Comparison of ENCODE assay signal across 15 cellular contexts in the genomic region with DNA sequence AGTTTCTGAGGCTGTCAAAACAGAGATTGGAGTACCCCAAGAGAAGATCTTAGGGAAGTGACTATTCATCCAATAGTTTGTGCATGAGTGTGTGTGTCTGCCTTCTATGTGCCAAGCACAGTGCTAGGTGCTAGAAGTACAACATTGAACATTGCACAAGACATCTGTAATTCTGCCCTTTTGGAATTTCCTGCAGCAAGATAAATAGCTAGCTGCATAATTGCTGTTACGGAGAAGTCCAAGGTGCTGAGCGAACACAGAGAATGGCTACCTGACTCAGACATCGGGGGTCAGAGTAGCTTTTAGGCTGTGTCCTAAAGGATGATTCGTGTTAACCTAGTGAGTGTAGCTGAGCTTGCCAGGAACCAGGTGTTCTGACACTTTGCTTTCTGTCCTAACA. TPM values are rescaled to one million over a fixed set of nuclear protein-coding genes. Genes with fewer than 3 reads are reported as not detected.
DNase-seq lines count a peak whose midpoint lies in the region; TF ChIP-seq lines count a peak whose summit lies in the region.
"Had no signal": no experiment of that assay in that cellular context is flagged by ENCODE, and none has a peak within 500 bp of the region (broad histone marks: within the 10 kb centered on the region; RNA-seq: fewer than 3 reads in every experiment).

No MANE protein-coding gene starts in this region.

- no peak overlapping the region for H3K27ac ChIP-seq in mammary epithelial cell (ENCODE audit: insufficient read depth, low read depth, low read length)
- H3K27ac ChIP-seq: PC-9, SK-N-MC had no signal

- dilution Hi-C loops in mammary epithelial cell (cut with HindIII; ENCODE audit: low sequenced_read_pairs), result no loop called here

- CTCF ChIA-PET in mammary epithelial cell (lab: Charles Lee; ENCODE audit: low non-redundant PET), result no interaction called here

- H3K4me3 ChIP-seq in mammary epithelial cell (replicated peaks in 1 of 3; ENCODE audit: insufficient read depth in 1 of 3, low read depth in 2 of 3, low read length in 3 of 3), result no peak overlapping the region
- H3K4me3 ChIP-seq: PC-9, SK-N-MC had no signal

- no peak overlapping the region for H3K4me2 ChIP-seq in mammary epithelial cell (ENCODE audit: insufficient read depth, low read depth, low read length)
- H3K4me2 ChIP-seq: PC-9 had no signal

- peak overlapping the region; percentile 1 for H3K27ac Mint-ChIP-seq in osteocyte (ENCODE audit: unreplicated experiment)
- H3K27ac Mint-ChIP-seq in type B pancreatic cell, result no peak overlapping the region

- WGBS in mammary epithelial cell (ENCODE audit: low coverage, missing lambda C conversion rate), result 67% methylated on average over 4 of the region's 4 CpGs

- H3K27me3 ChIP-seq in mammary epithelial cell (ENCODE audit: insufficient read depth, low read length), result no peaks in the 10 kb centered on the region

- no peak overlapping the region for H2AFZ ChIP-seq in mammary epithelial cell (ENCODE audit: low read depth, low read length)
- H2AFZ ChIP-seq: PC-9 had no signal

- peaks cover 64% of the 10 kb centered on the region for H3K36me3 Mint-ChIP-seq in osteocyte (ENCODE audit: unreplicated experiment)
- peaks cover 3% of the 10 kb centered on the region for H3K36me3 Mint-ChIP-seq in type B pancreatic cell

- no peaks in the 10 kb centered on the region for H3K27me3 Mint-ChIP-seq in osteocyte (ENCODE audit: unreplicated experiment)
- peaks cover 27% of the 10 kb centered on the region for H3K27me3 Mint-ChIP-seq in type B pancreatic cell

- H3K9me3 Mint-ChIP-seq in osteocyte (ENCODE audit: unreplicated experiment) (no peaks in the 10 kb centered on the region), type B pancreatic cell (no peaks in the 10 kb centered on the region)

- in situ Hi-C loops in mammary epithelial cell (cut with MboI; ENCODE audit: low sequenced_read_pairs in 2 of 2), result no loop called here

- H3K36me3 ChIP-seq in mammary epithelial cell (ENCODE audit: insufficient read depth, low read length), result no peaks in the 10 kb centered on the region

- H3K9me3 ChIP-seq in mammary epithelial cell (replicated peaks; ENCODE audit: insufficient read depth, low read length), result no peaks in the 10 kb centered on the region

- H3K4me1 ChIP-seq in mammary epithelial cell (ENCODE audit: insufficient read depth, low read length), result peaks cover 8% of the 10 kb centered on the region

- DNase-seq in NCI-H226 (peak; percentile 45), mammary epithelial cell (peak; percentile 49), iris pigment epithelial cell (ENCODE audit: low read depth) (peak; percentile 50), osteocyte (ENCODE audit: extremely low spot score, unreplicated experiment) (no peak), HCEC 1CT (no peak), type B pancreatic cell (ENCODE audit: extremely low spot score, unreplicated experiment) (no peak)
- no peak for DNase-seq in activated effector memory CD4-positive, alpha-beta T cell treated with anti-CD3 and anti-CD28 coated beads, Interleukin-2, amount 50 U/mL, for 16 hours
- DNase-seq: C1 segment of cervical spinal cord, EL, Karpas-422, NCI-H1417 treated with DMSO at 0.1 percent for 48 hours, NCI-H2029, NCI-H524 treated with DMSO at 0.1 percent for 48 hours, PC-9 had no signal

- TF ChIP-seq CTCF in mammary epithelial cell (conservative IDR thresholded peaks at IDR 0.05 in 1 of 2, IDR thresholded peaks at IDR 0.05 in 1 of 2; ENCODE audit: extremely low read depth in 1 of 2, insufficient read depth in 1 of 2, low read depth in 1 of 2, low read length in 2 of 2) (no peak), osteocyte (IDR thresholded peaks at IDR 0.05) (no peak), type B pancreatic cell (conservative IDR thresholded peaks at IDR 0.05) (no peak)

- H3K9ac ChIP-seq in mammary epithelial cell (ENCODE audit: insufficient read depth, low read length), result no peak overlapping the region

- no peaks in the 10 kb centered on the region for H3K79me2 ChIP-seq in mammary epithelial cell (ENCODE audit: insufficient read depth, low read length)

- H3K4me1 Mint-ChIP-seq in osteocyte (ENCODE audit: unreplicated experiment), result peaks cover 89% of the 10 kb centered on the region
- peaks cover 6% of the 10 kb centered on the region for H3K4me1 Mint-ChIP-seq in type B pancreatic cell (ENCODE audit: unreplicated experiment)

- intact Hi-C loops in mammary epithelial cell (cut with micrococcal nuclease), result no loop called here

- no peaks in the 10 kb centered on the region for H4K20me1 ChIP-seq in mammary epithelial cell (ENCODE audit: insufficient read depth, low read length)

- H3K4me3 Mint-ChIP-seq in osteocyte (ENCODE audit: unreplicated experiment) (no peak overlapping the region), type B pancreatic cell (no peak overlapping the region)

- BruUV-seq in mammary epithelial cell (replicated peaks; lab: Mats Ljungman, UMichigan), result no TSS peak

RNA-seq across cellular contexts. Expression of a gene that starts 44.8 kb away (rescaled TPM):
- total RNA-seq in mammary epithelial cell (under 1 TPM in 1 of 2 donors, not detected in 1; 0.33 TPM), osteocyte (214 and 229 TPM in 2 replicates), type B pancreatic cell (ENCODE audit: low replicate concordance) (1.2 and 11.0 TPM in 2 replicates)
- polyA plus RNA-seq in mammary epithelial cell, result 0.06 TPM
- not detected for polyA minus RNA-seq in mammary epithelial cell

Comparison
In these comparisons a context has a peak if more than half of its experiments do, and no peak if none do; other contexts are left out.
1. DNase-seq: peak in NCI-H226 (single experiment), mammary epithelial cell (single experiment) and iris pigment epithelial cell (single experiment); none in osteocyte (single experiment), HCEC 1CT (single experiment), type B pancreatic cell (single experiment) and activated effector memory CD4-positive, alpha-beta T cell treated with anti-CD3 and anti-CD28 coated beads, Interleukin-2, amount 50 U/mL, for 16 hours (single experiment).
2. RNA of a gene that starts 44.8 kb away (total RNA-seq): 214 to 229 TPM in osteocyte; 1.2 to 11.0 TPM in type B pancreatic cell and 0.33 TPM in mammary epithelial cell; every median in the first group is over 10 times any median in the second.